ENCODE assay signal across 8 cellular contexts in the genomic region with DNA sequence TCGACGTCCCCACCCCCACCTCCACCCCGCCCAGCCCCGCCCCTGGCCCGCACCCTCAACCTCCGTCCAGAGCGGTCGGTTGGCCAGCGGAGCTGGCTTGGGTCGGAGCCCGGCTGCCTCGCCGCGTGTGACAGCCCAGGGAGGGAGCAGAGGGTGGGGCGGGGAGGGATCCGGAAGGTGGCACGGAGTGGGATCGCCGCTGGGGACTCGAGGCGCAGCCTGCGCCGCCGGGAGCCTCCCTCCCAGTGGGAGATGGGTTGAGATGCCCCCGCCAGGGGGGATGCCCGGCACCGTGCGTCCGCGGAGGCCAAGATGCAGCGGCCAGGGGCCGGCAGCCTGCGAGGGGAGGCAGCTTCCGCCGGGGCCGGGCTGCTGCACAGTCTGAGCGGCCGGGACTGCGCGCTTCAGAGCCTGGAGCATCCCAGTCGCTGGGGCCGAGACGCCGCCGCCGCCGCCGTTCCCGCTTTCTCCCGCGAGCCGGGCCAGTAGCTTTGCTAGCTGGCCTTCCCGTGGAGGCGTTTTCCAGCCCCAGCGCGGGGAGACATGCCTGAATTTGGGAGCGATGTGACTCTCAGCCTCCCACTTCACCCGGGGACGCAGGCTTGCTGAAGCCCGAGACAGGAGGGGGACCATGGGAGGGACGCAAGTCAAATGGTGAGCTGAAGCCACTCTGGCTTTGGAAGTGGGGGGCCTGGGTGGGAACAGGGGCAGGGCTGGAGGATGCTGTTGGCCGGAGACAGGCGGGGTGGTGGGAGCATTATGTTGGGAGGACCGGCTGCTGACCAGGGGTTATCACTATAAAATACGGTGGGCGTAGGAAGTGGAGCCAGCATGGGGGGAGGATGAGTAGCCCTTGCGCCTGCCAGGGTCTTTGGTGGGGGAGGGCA. TPM values are rescaled to one million over a fixed set of nuclear protein-coding genes. Genes with fewer than 3 reads are reported as not detected.
DNase-seq lines count a peak whose midpoint lies in the region; ATAC-seq lines count a peak whose summit lies in the region.

No MANE protein-coding gene starts in this region.

- H3K4me1 Mint-ChIP-seq in central memory CD8-positive, alpha-beta T cell: peaks cover 7% of the 10 kb centered on the region

- no peak overlapping the region for H3K27ac ChIP-seq in SJCRH30
- no peak overlapping the region for H3K27ac ChIP-seq in skeletal muscle tissue (ENCODE audit: low read depth, low read length)

- H3K27me3 ChIP-seq in SJCRH30: no peaks in the 10 kb centered on the region
- no peaks in the 10 kb centered on the region for H3K27me3 ChIP-seq in skeletal muscle tissue (ENCODE audit: control insufficient read depth in 3 of 3, insufficient read depth in 3 of 3, low read length in 3 of 3)

- peak overlapping the region; percentile 67 to 79 (median 75) for H3K9ac ChIP-seq in skeletal muscle tissue (ENCODE audit: low read depth in 1 of 3, low read length in 3 of 3)

- H3K36me3 Mint-ChIP-seq in central memory CD8-positive, alpha-beta T cell (ENCODE audit: insufficient read depth): peaks cover 1% of the 10 kb centered on the region

- H3K9me3 ChIP-seq in SJCRH30 (replicated peaks) (no peaks in the 10 kb centered on the region), skeletal muscle tissue (ENCODE audit: control insufficient read depth in 3 of 3, low read length in 3 of 3) (no peaks in the 10 kb centered on the region)

- peak overlapping the region; percentile 63 for H3K4me3 ChIP-seq in SJCRH30
- peak overlapping the region; percentile 73 to 78 (median 77) for H3K4me3 ChIP-seq in skeletal muscle tissue (ENCODE audit: low read length in 3 of 3)

- H3K9me3 Mint-ChIP-seq in central memory CD8-positive, alpha-beta T cell: no peaks in the 10 kb centered on the region

- no peak overlapping the region for H3K27ac Mint-ChIP-seq in central memory CD8-positive, alpha-beta T cell (ENCODE audit: low read depth)

- H3K4me1 ChIP-seq in SJCRH30: no peaks in the 10 kb centered on the region
- peaks cover 20 to 30% (median 22%) of the 10 kb centered on the region in 3 donors for H3K4me1 ChIP-seq in skeletal muscle tissue (ENCODE audit: control insufficient read depth in 3 of 3, insufficient read depth in 3 of 3, low read length in 3 of 3)

- peak; percentile 66 for DNase-seq in activated CD8-positive, alpha-beta memory T cell treated with anti-CD3 and anti-CD28 coated beads for 24 hours
- DNase-seq in activated CD8-positive, alpha-beta memory T cell treated with anti-CD3 and anti-CD28 coated beads, Interleukin-2, amount 50 U/mL, for 4 hours: no peak
- DNase-seq in SJCRH30 (peak; percentile 24 to 27), iris pigment epithelial cell (ENCODE audit: low read depth) (peak; percentile 50), OCI-M1 (lab: John Stamatoyannopoulos, UW) (no peak)
- DNase-seq in central memory CD8-positive, alpha-beta T cell (ENCODE audit: low spot score in 2 of 2): no peak

- peaks cover 37% of the 10 kb centered on the region for H3K27me3 Mint-ChIP-seq in central memory CD8-positive, alpha-beta T cell

- no peaks in the 10 kb centered on the region for H3K36me3 ChIP-seq in SJCRH30
- peaks cover 0 to 12% (median 0%) of the 10 kb centered on the region in 3 donors for H3K36me3 ChIP-seq in skeletal muscle tissue (ENCODE audit: control insufficient read depth in 3 of 3, insufficient read depth in 3 of 3, low read length in 3 of 3)

- peak; percentile 32 for ATAC-seq in central memory CD8-positive, alpha-beta T cell (replicated peaks; ENCODE audit: extremely low read depth, poor library complexity, severe bottlenecking)
- no peak for ATAC-seq in HG02885 (IDR thresholded peaks at IDR 0.05; ENCODE audit: poor library complexity, unreplicated experiment)

- peak overlapping the region; percentile 54 for H3K4me3 Mint-ChIP-seq in central memory CD8-positive, alpha-beta T cell

RNA-seq across cellular contexts. Expression of a gene that starts 40.2 kb away (rescaled TPM):
- total RNA-seq in SJCRH30 (2014; rRNA removed; shearing (Covaris generic)): 6.8 and 7.3 TPM in 2 replicates
- 23.0 TPM for total RNA-seq in skeletal muscle tissue

RNA-seq across cellular contexts. Expression of a gene that starts 47.8 kb away (rescaled TPM):
- 48.4 and 52.3 TPM in 2 replicates for total RNA-seq in SJCRH30 (2014; rRNA removed; shearing (Covaris generic))
- 37.6 TPM for total RNA-seq in skeletal muscle tissue

RNA-seq across cellular contexts. Expression of a gene that starts 58.7 kb away (rescaled TPM):
- total RNA-seq in SJCRH30 (2014; rRNA removed; shearing (Covaris generic)): 0.53 and 1.4 TPM in 2 replicates
- total RNA-seq in skeletal muscle tissue: 0.52 TPM

Comparison
In these comparisons a context has a peak if more than half of its experiments do, and no peak if none do; other contexts are left out.
1. DNase-seq: peak in activated CD8-positive, alpha-beta memory T cell treated with anti-CD3 and anti-CD28 coated beads for 24 hours (single experiment), SJCRH30 (2 of 2) and iris pigment epithelial cell (single experiment); none in activated CD8-positive, alpha-beta memory T cell treated with anti-CD3 and anti-CD28 coated beads, Interleukin-2, amount 50 U/mL, for 4 hours (single experiment), central memory CD8-positive, alpha-beta T cell (0 of 2) and OCI-M1 (single experiment).